8 cellular contexts compared by ENCODE assay signal in the genomic region with DNA sequence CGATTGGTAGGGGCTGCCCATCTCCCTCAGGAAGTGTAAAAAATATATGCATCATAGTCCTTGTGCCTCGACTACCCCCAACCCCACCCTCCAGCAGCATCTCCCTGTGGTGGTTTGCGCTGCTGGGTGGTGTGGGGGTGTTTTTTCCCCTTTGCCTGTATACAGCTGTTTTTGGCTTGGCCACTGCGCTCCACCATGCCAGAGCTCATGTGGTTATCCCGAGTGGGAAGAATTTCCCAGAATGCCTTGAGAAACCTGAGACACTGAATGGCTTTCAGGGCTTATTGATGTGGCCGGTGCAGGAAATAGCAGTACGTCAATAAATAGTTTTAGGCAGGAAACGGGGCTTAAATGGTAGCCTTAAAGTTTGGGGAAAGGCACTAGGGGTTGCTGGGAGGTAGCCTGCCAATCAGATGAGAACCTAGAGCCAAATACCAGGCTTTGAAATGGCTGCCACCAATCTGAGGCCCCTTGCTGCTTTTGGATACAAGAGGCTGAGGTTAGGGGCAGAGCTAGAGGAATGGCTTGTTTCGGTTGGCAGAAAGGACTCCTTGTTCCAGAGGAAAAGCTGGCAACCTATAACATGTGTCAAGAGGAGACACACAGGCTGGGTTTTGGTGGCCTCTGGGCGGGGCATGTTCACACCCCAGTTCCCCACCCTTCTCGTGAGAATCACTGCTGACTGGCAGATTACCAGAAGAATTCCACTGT.
A peak's percentile ranks its signal among the peaks of the same experiment; 100 is the strongest.
DNase-seq lines count a peak whose midpoint lies in the region; ATAC-seq and TF ChIP-seq lines count a peak whose summit lies in the region.

No MANE protein-coding gene starts in this region.

- H3K4me1 ChIP-seq in RWPE2 (ENCODE audit: insufficient read depth, poor library complexity, severe bottlenecking) (no peaks in the 10 kb centered on the region), mucosa of descending colon (ENCODE audit: low read depth) (peaks cover 7% of the 10 kb centered on the region)

- H3K9me3 ChIP-seq in RWPE2 (ENCODE audit: severe bottlenecking) (no peaks in the 10 kb centered on the region), mucosa of descending colon (no peaks in the 10 kb centered on the region)

- peaks cover 10% of the 10 kb centered on the region for H3K36me3 ChIP-seq in RWPE2 (ENCODE audit: low read depth)
- H3K36me3 ChIP-seq in mucosa of descending colon (ENCODE audit: low read depth), result no peaks in the 10 kb centered on the region

- TF ChIP-seq CTCF in AG09309 (IDR thresholded peaks at IDR 0.05; ENCODE audit: control insufficient read depth, insufficient read depth, low read depth, low read length, missing control alignments) (no peak), RWPE2 (IDR thresholded peaks at IDR 0.05; ENCODE audit: poor library complexity, severe bottlenecking) (no peak), mucosa of descending colon (IDR thresholded peaks at IDR 0.05) (no peak)

- H3K4me3 ChIP-seq in AG09309 (ENCODE audit: control insufficient read depth, low read depth, low read length) (no peak overlapping the region), RWPE2 (ENCODE audit: severe bottlenecking) (no peak overlapping the region), mucosa of descending colon (no peak overlapping the region)

- DNase-seq in AG09309 (ENCODE audit: low read depth) (peak; percentile 18), RWPE2 (ENCODE audit: low spot score) (peak; percentile 21), mucosa of descending colon (no peak), NCI-H1092 treated with DMSO at 0.1 percent for 48 hours (lab: John Stamatoyannopoulos, UW) (no peak), DMS 273 (lab: John Stamatoyannopoulos, UW; ENCODE audit: unreplicated experiment) (no peak), COR-L47 (lab: John Stamatoyannopoulos, UW) (no peak), cerebellar nuclear complex (lab: John Stamatoyannopoulos, UW) (no peak)
- peak; percentile 75 for DNase-seq in central memory CD4-positive, alpha-beta T cell

- no peak for ATAC-seq in RWPE2 (ENCODE audit: low read depth)
- ATAC-seq in mucosa of descending colon, result peak; percentile 51

- H3K27me3 ChIP-seq in RWPE2 (ENCODE audit: insufficient read depth, poor library complexity, severe bottlenecking), result no peaks in the 10 kb centered on the region

- H3K27ac ChIP-seq in RWPE2 (ENCODE audit: poor library complexity, severe bottlenecking), result no peak overlapping the region

- intact Hi-C loops in mucosa of descending colon (cut with DNase I, micrococcal nuclease), result no loop called here

Comparison
In these comparisons a context has a peak if more than half of its experiments do, and no peak if none do; other contexts are left out.
1. DNase-seq: peak in AG09309 (single experiment), RWPE2 (single experiment) and central memory CD4-positive, alpha-beta T cell (single experiment); none in mucosa of descending colon (0 of 3), NCI-H1092 treated with DMSO at 0.1 percent for 48 hours (single experiment), DMS 273 (single experiment), COR-L47 (single experiment) and cerebellar nuclear complex (0 of 2).